1 cellular context compared by ENCODE assay signal in the genomic region with DNA sequence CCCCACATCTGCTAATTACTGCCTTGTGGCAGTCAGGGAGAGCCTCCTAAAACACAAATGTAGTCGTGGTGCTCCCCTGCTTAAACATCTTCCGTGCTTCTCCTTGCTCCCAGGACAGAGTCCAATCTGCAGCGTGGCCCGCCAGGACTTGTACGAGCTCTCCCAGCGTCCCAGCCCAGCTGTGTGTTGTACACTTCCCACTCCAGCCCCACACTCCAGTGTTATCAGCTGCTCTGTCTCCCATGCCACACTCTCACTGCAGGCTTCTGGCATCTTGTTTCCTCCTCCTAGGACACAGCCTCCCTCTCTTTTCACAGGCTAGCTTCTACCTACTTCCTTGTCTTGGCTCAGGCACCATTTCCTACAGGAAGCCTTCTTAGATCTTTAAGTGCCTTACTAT.
TF ChIP-seq lines count a peak whose summit lies in the region.

No MANE protein-coding gene starts in this region.

TF ChIP-seq in liver, 16 proteins besides CTCF, POLR2A, EP300 and RAD21 (continued from another document):
- TF ChIP-seq REST (IDR thresholded peaks at IDR 0.05) (no peak), HNF4G (IDR thresholded peaks at IDR 0.05) (no peak), FOXA2 (IDR thresholded peaks at IDR 0.05) (no peak), RXRA (IDR thresholded peaks at IDR 0.05) (peak; percentile 13 to 18), FOXA1 (IDR thresholded peaks at IDR 0.05) (no peak), GABPA (IDR thresholded peaks at IDR 0.05 in 1 of 2, conservative IDR thresholded peaks at IDR 0.05 in 1 of 2) (no peak)
- TF ChIP-seq, protein P1, sequence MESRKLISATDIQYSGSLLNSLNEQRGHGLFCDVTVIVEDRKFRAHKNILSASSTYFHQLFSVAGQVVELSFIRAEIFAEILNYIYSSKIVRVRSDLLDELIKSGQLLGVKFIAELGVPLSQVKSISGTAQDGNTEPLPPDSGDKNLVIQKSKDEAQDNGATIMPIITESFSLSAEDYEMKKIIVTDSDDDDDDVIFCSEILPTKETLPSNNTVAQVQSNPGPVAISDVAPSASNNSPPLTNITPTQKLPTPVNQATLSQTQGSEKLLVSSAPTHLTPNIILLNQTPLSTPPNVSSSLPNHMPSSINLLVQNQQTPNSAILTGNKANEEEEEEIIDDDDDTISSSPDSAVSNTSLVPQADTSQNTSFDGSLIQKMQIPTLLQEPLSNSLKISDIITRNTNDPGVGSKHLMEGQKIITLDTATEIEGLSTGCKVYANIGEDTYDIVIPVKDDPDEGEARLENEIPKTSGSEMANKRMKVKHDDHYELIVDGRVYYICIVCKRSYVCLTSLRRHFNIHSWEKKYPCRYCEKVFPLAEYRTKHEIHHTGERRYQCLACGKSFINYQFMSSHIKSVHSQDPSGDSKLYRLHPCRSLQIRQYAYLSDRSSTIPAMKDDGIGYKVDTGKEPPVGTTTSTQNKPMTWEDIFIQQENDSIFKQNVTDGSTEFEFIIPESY (IDR thresholded peaks at IDR 0.05), result no peak
